In genomic region chrX:3160771-3161170, GRCh38 we compare ENCODE assay signal across 19 cellular contexts.
"Had no signal": no experiment of that assay in that cellular context is flagged by ENCODE, and none has a peak within 500 bp of the region (broad histone marks: within the 10 kb centered on the region; RNA-seq: fewer than 3 reads in every experiment).

No MANE protein-coding gene starts in this region.

- H3K27me3 ChIP-seq: colonic mucosa, esophagus muscularis mucosa, neutrophil, transverse colon had no signal

- H3K27ac Mint-ChIP-seq: activated CD8-positive, alpha-beta T cell treated with anti-CD3 and anti-CD28 coated beads for 36 hours; activated naive CD8-positive, alpha-beta T cell; T-helper 1 cell treated with Interleukin-12 subunit alpha and Interleukin-12 subunit beta and Interleukin-4 antibody, amounts not matched to agents 30 μg/mL and 1 μg/mL, for 36 hours had no signal

- H3K4me3 Mint-ChIP-seq: activated CD8-positive, alpha-beta T cell treated with anti-CD3 and anti-CD28 coated beads for 36 hours; activated naive CD8-positive, alpha-beta T cell; activated T-cell treated with anti-CD3 and anti-CD28 coated beads, Interleukin-2, amount 50 U/mL, for 4 hours; T-helper 1 cell treated with Interleukin-12 subunit alpha and Interleukin-12 subunit beta and Interleukin-4 antibody, amounts not matched to agents 30 μg/mL and 1 μg/mL, for 36 hours had no signal

- ATAC-seq: activated CD8-positive, alpha-beta T cell treated with anti-CD3 and anti-CD28 coated beads for 36 hours; activated T-cell treated with anti-CD3 and anti-CD28 coated beads, Interleukin-2, amount 50 U/mL, for 4 hours had no signal

- H3K27ac ChIP-seq: colonic mucosa, esophagus muscularis mucosa, neutrophil, transverse colon had no signal

- H3K9me3 ChIP-seq: colonic mucosa, neutrophil, transverse colon had no signal

- H3K4me1 ChIP-seq: colonic mucosa, esophagus muscularis mucosa, transverse colon had no signal

- H3K36me3 ChIP-seq: colonic mucosa, esophagus muscularis mucosa, neutrophil, transverse colon had no signal

- DNase-seq: activated CD4-positive, alpha-beta T cell treated with anti-CD3 and anti-CD28 coated beads for 4 hours; activated CD8-positive, alpha-beta T cell treated with anti-CD3 and anti-CD28 coated beads for 36 hours; activated gamma-delta T cell treated with Interleukin-2 at 50 U/mL for 16 hours; activated T-cell treated with anti-CD3 and anti-CD28 coated beads, Interleukin-2, amount 50 U/mL, for 4 hours; amygdala; central memory CD4-positive, alpha-beta T cell; colonic mucosa; hippocampal formation; posterior cingulate gyrus; stimulated activated CD4-positive, alpha-beta T cell treated with anti-CD3 and anti-CD28 coated beads, Interleukin-4, amount 100 ng/mL, for 24 hours; stimulated activated naive CD4-positive, alpha-beta T cell treated with Interleukin-2 at 50 U/mL for 16 hours; transverse colon had no signal

- H3K4me3 ChIP-seq: colonic mucosa, esophagus muscularis mucosa, lung, skin epidermis, transverse colon had no signal

- H3K9me3 Mint-ChIP-seq: T-helper 1 cell treated with Interleukin-12 subunit alpha and Interleukin-12 subunit beta and Interleukin-4 antibody, amounts not matched to agents 30 μg/mL and 1 μg/mL, for 36 hours had no signal

- H3K36me3 Mint-ChIP-seq: activated naive CD8-positive, alpha-beta T cell; brain had no signal
